In genomic region chr5:163760498-163760897, GRCh38 we compare ENCODE assay signal across 11 cellular contexts.
DNase-seq lines count a peak whose midpoint lies in the region; ATAC-seq and TF ChIP-seq lines count a peak whose summit lies in the region.
"Had no signal": no experiment of that assay in that cellular context is flagged by ENCODE, and none has a peak within 500 bp of the region (broad histone marks: within the 10 kb centered on the region; RNA-seq: fewer than 3 reads in every experiment).

No MANE protein-coding gene starts in this region.

- ATAC-seq in SK-N-SH treated with all-trans-retinoic acid at 6 μM for 48 hours, result no peak
- ATAC-seq in GM21360 (IDR thresholded peaks at IDR 0.05; ENCODE audit: unreplicated experiment), result no peak

- no peak overlapping the region for H3K4me3 ChIP-seq in fibroblast of villous mesenchyme (ENCODE audit: low read depth, low read length)
- H3K4me3 ChIP-seq: hepatocyte had no signal

- no peak for TF ChIP-seq CTCF in fibroblast of villous mesenchyme (IDR thresholded peaks at IDR 0.05; ENCODE audit: insufficient read depth, low read depth, low read length)

- DNase-seq in DMS53 (lab: John Stamatoyannopoulos, UW) (peak; percentile 32), DMS53 treated with DMSO at 0.1 percent for 48 hours (lab: John Stamatoyannopoulos, UW; ENCODE audit: unreplicated experiment) (no peak), fibroblast of villous mesenchyme (ENCODE audit: low read depth) (peak; percentile 73), stromal cell of bone marrow (ENCODE audit: low read depth) (peak; percentile 91), NCI-H146 (lab: John Stamatoyannopoulos, UW) (no peak), NCI-H1417 treated with DMSO at 0.1 percent for 48 hours (lab: John Stamatoyannopoulos, UW) (no peak)
- DNase-seq: NCI-H2227 treated with DMSO at 0.1 percent for 48 hours, small intestine had no signal

TF ChIP-seq in SK-N-SH treated with all-trans-retinoic acid at 6 μM for 48 hours, 23 proteins besides CTCF, POLR2A, EP300 and RAD21:
- TF ChIP-seq TSHZ2 (CRISPR knock-in tag; IDR thresholded peaks at IDR 0.05) (no peak), CREB5 (CRISPR knock-in tag; IDR thresholded peaks at IDR 0.05; ENCODE audit: low read depth) (peak; percentile 95), SNAI2 (CRISPR knock-in tag; IDR thresholded peaks at IDR 0.05) (0 out of 2 replicates have a peak, but pooled peaks have one; percentile 46), CSDC2 (CRISPR knock-in tag; IDR thresholded peaks at IDR 0.05) (no peak), PATZ1 (CRISPR knock-in tag; IDR thresholded peaks at IDR 0.05; ENCODE audit: borderline replicate concordance) (peak; percentile 84; the same call in 1 of the 2 replicates), ZFP3 (CRISPR knock-in tag; IDR thresholded peaks at IDR 0.05) (peak; percentile 85; the same call in 1 of the 2 replicates), BACH2 (CRISPR knock-in tag; IDR thresholded peaks at IDR 0.05; ENCODE audit: borderline replicate concordance) (no peak), ISL1 (CRISPR knock-in tag; IDR thresholded peaks at IDR 0.05) (peak; percentile 99), ESRRG (CRISPR knock-in tag; IDR thresholded peaks at IDR 0.05) (peak; percentile 50; the same call in 1 of the 2 replicates)
TF ChIP-seq in SK-N-SH treated with all-trans-retinoic acid at 6 μM for 48 hours: peak in this region for 6.

Comparison
In these comparisons a context has a peak if more than half of its experiments do, and no peak if none do; other contexts are left out.
1. DNase-seq: peak in DMS53 (single experiment), fibroblast of villous mesenchyme (single experiment) and stromal cell of bone marrow (single experiment); none in DMS53 treated with DMSO at 0.1 percent for 48 hours (single experiment), NCI-H146 (single experiment) and NCI-H1417 treated with DMSO at 0.1 percent for 48 hours (single experiment).